1 cellular context compared by ENCODE assay signal in the genomic region with DNA sequence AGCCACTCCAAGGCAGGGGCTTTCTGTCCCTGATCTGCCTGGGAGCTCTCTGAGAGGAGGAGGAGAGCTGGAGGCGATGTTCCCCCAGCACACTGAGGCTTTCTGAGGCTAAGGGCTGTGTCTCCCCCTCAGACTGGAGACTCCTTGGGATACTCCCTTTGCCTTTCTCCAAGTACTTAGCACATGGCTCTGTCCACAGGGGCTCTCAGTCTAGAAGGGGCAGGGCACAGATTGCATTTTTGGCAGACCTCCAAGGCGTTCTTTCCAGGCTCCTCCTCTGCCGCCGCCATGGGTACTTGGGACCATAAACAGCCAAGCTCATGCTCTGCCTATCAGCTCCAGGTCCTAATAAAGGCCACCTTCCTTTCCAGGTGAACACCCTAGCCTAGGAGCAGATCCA.
TF ChIP-seq lines count a peak whose summit lies in the region.

No MANE protein-coding gene starts in this region.

TF ChIP-seq in K562, 482 proteins besides CTCF, POLR2A, EP300 and RAD21:
- TF ChIP-seq, protein P1, sequence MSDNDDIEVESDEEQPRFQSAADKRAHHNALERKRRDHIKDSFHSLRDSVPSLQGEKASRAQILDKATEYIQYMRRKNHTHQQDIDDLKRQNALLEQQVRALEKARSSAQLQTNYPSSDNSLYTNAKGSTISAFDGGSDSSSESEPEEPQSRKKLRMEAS (CRISPR knock-in tag; IDR thresholded peaks at IDR 0.05): 0 out of 2 replicates have a peak, but pooled peaks have one; percentile 1
- TF ChIP-seq EWSR1 (IDR thresholded peaks at IDR 0.05; ENCODE audit: borderline replicate concordance, low read depth, partially characterized antibody) (no peak), ZBTB7A (IDR thresholded peaks at IDR 0.05; ENCODE audit: borderline replicate concordance, control insufficient read depth, low read depth, low read length) (peak; percentile 28; the same call in 1 of the 2 replicates), ZNF766 (CRISPR knock-in tag; conservative IDR thresholded peaks at IDR 0.05) (no peak), YY1 (IDR thresholded peaks at IDR 0.05; ENCODE audit: borderline replicate concordance in 1 of 3, control insufficient read depth in 1 of 3, extremely low read depth in 1 of 3, insufficient read depth in 3 of 3, insufficient read length in 1 of 3, insufficient replicate concordance in 2 of 3, low read depth in 1 of 3, low read length in 2 of 3) (peak in 1 of 3 experiments; percentile 42), HDAC3 (IDR thresholded peaks at IDR 0.05; ENCODE audit: borderline replicate concordance, partially characterized antibody) (no peak), NFIC (IDR thresholded peaks at IDR 0.05) (peak; percentile 94), RCOR1 (IDR thresholded peaks at IDR 0.05; ENCODE audit: borderline replicate concordance in 1 of 2, low read depth in 2 of 2, low read length in 2 of 2) (0 out of 4 replicates have a peak, but pooled peaks of 1 of the 2 experiments have one; percentile 16)
